ENCODE assay signal across 9 cellular contexts in genomic region chr2:232365621-232366321, GRCh38. TPM values are rescaled to one million over a fixed set of nuclear protein-coding genes. Genes with fewer than 3 reads are reported as not detected.
DNase-seq lines count a peak whose midpoint lies in the region; ATAC-seq and TF ChIP-seq lines count a peak whose summit lies in the region.
"Had no signal": no experiment of that assay in that cellular context is flagged by ENCODE, and none has a peak within 500 bp of the region (broad histone marks: within the 10 kb centered on the region; RNA-seq: fewer than 3 reads in every experiment).

No MANE protein-coding gene starts in this region.

- H3K4me3 Mint-ChIP-seq in MCF 10A (ENCODE audit: unreplicated experiment), result no peak overlapping the region

- H3K27ac Mint-ChIP-seq in MCF 10A (ENCODE audit: low read depth, unreplicated experiment), result no peak overlapping the region

- intact Hi-C loops in MCF 10A (cut with micrococcal nuclease), result loop anchor here (1.0 kb wide), 1 partner anchor 459 kb away; no protein-coding TSS in a partner anchor

- CTCF ChIA-PET in MCF 10A (lab: Yijun Ruan, JAX), result interaction anchor here (0.8 to 0.9 kb wide), 2 partner anchors 74 to 870 kb away, joined by 3 read pairs; no protein-coding TSS in a partner anchor

- H3K9me3 ChIP-seq in MM.1S (replicated peaks; ENCODE audit: insufficient read depth, low read length), result no peaks in the 10 kb centered on the region

- TF ChIP-seq CTCF in MM.1S (IDR thresholded peaks at IDR 0.05; ENCODE audit: low read length) (peak; percentile 39), MCF 10A (IDR thresholded peaks at IDR 0.05; ENCODE audit: unreplicated experiment) (peak; percentile 44)

- no peak overlapping the region for H3K4me3 ChIP-seq in MM.1S (ENCODE audit: low read length)

- no peak overlapping the region for H3K4me2 ChIP-seq in MM.1S (ENCODE audit: low read depth, low read length)

- H3K79me2 ChIP-seq in MM.1S (ENCODE audit: low read length), result no peaks in the 10 kb centered on the region

- no peaks in the 10 kb centered on the region for H3K36me3 ChIP-seq in MM.1S (replicated peaks; ENCODE audit: insufficient read depth, low read length)

- peaks cover 30% of the 10 kb centered on the region for H3K4me1 ChIP-seq in MM.1S (ENCODE audit: low read length)

- no TSS peak for BruUV-seq in MCF 10A (replicated peaks; lab: Mats Ljungman, UMichigan)

- no peak overlapping the region for H3K27ac ChIP-seq in MM.1S (ENCODE audit: low read length)

- peaks cover 22% of the 10 kb centered on the region for H3F3A ChIP-seq in MM.1S (ENCODE audit: insufficient read depth, low read length)

- no peaks in the 10 kb centered on the region for H3K4me1 Mint-ChIP-seq in MCF 10A (ENCODE audit: insufficient read depth, unreplicated experiment)

- H3K36me3 Mint-ChIP-seq in MCF 10A (ENCODE audit: insufficient read depth, unreplicated experiment), result no peaks in the 10 kb centered on the region

- H3K9ac ChIP-seq in MM.1S (ENCODE audit: low read length), result no peak overlapping the region

- POLR2A ChIA-PET in MCF 10A (lab: Yijun Ruan, JAX), result no interaction called here

- no peaks in the 10 kb centered on the region for H3K9me2 ChIP-seq in MM.1S (replicated peaks; ENCODE audit: insufficient read depth, low read length)

- H4K20me1 ChIP-seq in MM.1S (ENCODE audit: insufficient read depth, low read length), result no peaks in the 10 kb centered on the region

- no peaks in the 10 kb centered on the region for H3K9me3 Mint-ChIP-seq in MCF 10A (ENCODE audit: unreplicated experiment)

- no peaks in the 10 kb centered on the region for H3K27me3 ChIP-seq in MM.1S (replicated peaks; ENCODE audit: insufficient read depth, low read length)

- peak; percentile 11 for DNase-seq in NCI-H748 (lab: John Stamatoyannopoulos, UW; ENCODE audit: unreplicated experiment)
- no peak for DNase-seq in NCI-H748 treated with DMSO at 0.1 percent for 48 hours (lab: John Stamatoyannopoulos, UW)
- peak; percentile 41 for DNase-seq in MM.1S
- peak; percentile 56 for DNase-seq in MCF 10A (ENCODE audit: unreplicated experiment)
- peak; percentile 41 for DNase-seq in mucosa of gallbladder (ENCODE audit: low spot score)
- DNase-seq in effector CD8-positive, alpha-beta T cell (lab: John Stamatoyannopoulos, UW), result no peak
- no peak for DNase-seq in GF-D8 (lab: John Stamatoyannopoulos, UW)

- H2AFZ ChIP-seq in MM.1S (ENCODE audit: low read length), result no peak overlapping the region

- no peaks in the 10 kb centered on the region for H3K27me3 Mint-ChIP-seq in MCF 10A (ENCODE audit: insufficient read depth, unreplicated experiment)

- ATAC-seq in GM21723 (IDR thresholded peaks at IDR 0.05; ENCODE audit: unreplicated experiment), result no peak

RNA-seq across cellular contexts. Expression of gene ALPP, which starts 12.8 kb away (rescaled TPM):
- total RNA-seq in MCF 10A (2022) (0.35 and 0.64 TPM in 2 replicates), mucosa of gallbladder (not detected)
- total RNA-seq: skeletal muscle tissue had no signal

RNA-seq across cellular contexts. Expression of gene ALPG, which starts 40.9 kb away (rescaled TPM):
- not detected in 2 replicates for total RNA-seq in MCF 10A (2022)
- not detected for total RNA-seq in mucosa of gallbladder
- total RNA-seq: skeletal muscle tissue had no signal

Comparison
In these comparisons a context has a peak if more than half of its experiments do, and no peak if none do; other contexts are left out.
1. DNase-seq: peak in NCI-H748 (single experiment), MM.1S (single experiment), MCF 10A (single experiment) and mucosa of gallbladder (single experiment); none in NCI-H748 treated with DMSO at 0.1 percent for 48 hours (single experiment), effector CD8-positive, alpha-beta T cell (single experiment) and GF-D8 (single experiment).